1 cellular context compared by ENCODE assay signal in genomic region chr13:48562296-48563066, GRCh38.
TF ChIP-seq lines count a peak whose summit lies in the region.

No MANE protein-coding gene starts in this region.

TF ChIP-seq in GM12878, 131 proteins besides CTCF, POLR2A, EP300 and RAD21 (continued from another document):
- no peak for TF ChIP-seq WRNIP1 (IDR thresholded peaks at IDR 0.05; ENCODE audit: borderline replicate concordance, low read depth, low read length)
- TF ChIP-seq FOS (IDR thresholded peaks at IDR 0.05; ENCODE audit: borderline replicate concordance, extremely low read depth, insufficient read length): no peak
- peak; percentile 90 for TF ChIP-seq RELB (IDR thresholded peaks at IDR 0.05; ENCODE audit: low read depth)
- no peak for TF ChIP-seq STAT1 (conservative IDR thresholded peaks at IDR 0.05)
- TF ChIP-seq ZNF24 (IDR thresholded peaks at IDR 0.05): peak; percentile 71
TF ChIP-seq in GM12878: peak in this region for 54.
